ENCODE assay signal across 8 cellular contexts in the genomic region with DNA sequence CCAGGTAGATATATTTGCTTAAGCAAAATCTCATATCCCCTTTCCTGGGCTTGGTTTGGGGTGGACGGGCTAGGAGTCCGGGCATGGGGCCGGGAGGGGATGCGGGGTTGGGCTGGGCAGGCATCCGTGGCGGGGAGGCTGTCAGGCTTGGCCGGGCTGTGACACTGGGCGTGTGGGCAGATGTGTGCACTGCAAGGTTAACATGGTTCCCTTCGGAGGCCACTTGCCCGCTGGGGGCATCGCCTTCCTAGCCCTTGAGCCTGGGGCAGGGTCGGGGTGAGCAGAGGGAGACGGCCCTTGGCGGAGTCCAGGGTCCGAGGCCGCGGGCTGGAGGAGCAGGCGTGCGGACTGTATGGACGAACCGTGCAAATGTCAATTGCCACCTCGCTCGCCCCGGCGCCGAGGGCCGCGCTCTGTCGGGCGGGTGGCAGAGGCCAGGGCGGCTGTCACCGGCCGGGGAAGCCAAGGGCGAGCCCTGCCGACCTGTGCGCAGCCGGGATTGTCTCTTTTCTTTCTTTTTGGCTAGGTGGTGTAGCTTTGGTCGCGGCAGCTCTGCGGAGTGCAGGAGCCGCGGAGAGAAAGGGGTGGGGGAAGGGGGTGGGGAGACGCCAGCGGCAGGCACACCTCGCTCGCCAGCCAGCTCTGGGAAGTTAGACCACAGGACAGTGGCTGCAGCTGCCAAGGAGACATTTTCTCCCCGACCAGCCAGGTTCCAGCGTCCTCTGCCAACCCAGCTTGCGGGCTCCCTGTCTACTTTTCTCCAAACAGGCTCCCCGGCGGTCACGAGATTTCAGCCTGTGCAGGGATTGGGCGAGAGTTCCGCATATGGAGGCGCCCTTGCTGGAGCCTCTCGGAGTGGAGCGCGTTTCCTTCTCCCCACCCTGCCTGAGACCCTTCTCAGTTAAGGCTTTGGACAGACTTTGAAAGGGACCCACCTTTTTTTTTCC. TPM values are rescaled to one million over a fixed set of nuclear protein-coding genes. Genes with fewer than 3 reads are reported as not detected.
DNase-seq lines count a peak whose midpoint lies in the region; ATAC-seq and TF ChIP-seq lines count a peak whose summit lies in the region.

No MANE protein-coding gene starts in this region.

- peak; percentile 37 for ATAC-seq in GM21786 (IDR thresholded peaks at IDR 0.05; ENCODE audit: unreplicated experiment)
- ATAC-seq in foreskin keratinocyte = peak; percentile 56

- peak; percentile 76 for DNase-seq in EH (ENCODE audit: low read depth)
- DNase-seq in Kasumi-1 (lab: John Stamatoyannopoulos, UW) = peak; percentile 85
- DNase-seq in SIG-M5 treated with dmso at 0.1 percent for 504 hours (lab: John Stamatoyannopoulos, UW; ENCODE audit: unreplicated experiment) = peak; percentile 85
- DNase-seq in activated gamma-delta T cell treated with anti-CD3 and anti-CD28 coated beads, Interleukin-2, amount 50 U/mL, for 16 hours (ENCODE audit: low read depth) = peak; percentile 50
- DNase-seq in foreskin keratinocyte = peak; percentile 23 to 53
- DNase-seq in stromal cell of bone marrow (ENCODE audit: low read depth) = peak; percentile 53

- no peaks in the 10 kb centered on the region for H3K9me3 ChIP-seq in neuron (ENCODE audit: low read length)

- H3K27me3 ChIP-seq in foreskin keratinocyte = no peaks in the 10 kb centered on the region
- no peaks in the 10 kb centered on the region for H3K27me3 ChIP-seq in neuron (ENCODE audit: insufficient read depth, low read length)

- peaks cover 10% of the 10 kb centered on the region for H3K36me3 ChIP-seq in neuron (ENCODE audit: insufficient read depth, low read length)

- peak overlapping the region; percentile 54 for H3K27ac ChIP-seq in foreskin keratinocyte

- H2AFZ ChIP-seq in neuron (ENCODE audit: low read depth, low read length) = no peak overlapping the region

- peaks cover 4% of the 10 kb centered on the region for H3K4me1 ChIP-seq in foreskin keratinocyte
- H3K4me1 ChIP-seq in neuron (ENCODE audit: insufficient read depth, low read length) = peaks cover 13% of the 10 kb centered on the region

- peak overlapping the region; percentile 66 for H3K4me3 ChIP-seq in neuron (ENCODE audit: low read length)

- TF ChIP-seq CTCF in foreskin keratinocyte (conservative IDR thresholded peaks at IDR 0.05) = no peak

RNA-seq across cellular contexts. Expression of a gene that starts 1.3 kb away (rescaled TPM):
- 23.2 and 24.1 TPM in 2 replicates for total RNA-seq in foreskin keratinocyte
- polyA plus RNA-seq in foreskin keratinocyte = 9.3 and 10.4 TPM in 2 replicates

Comparison
In these comparisons a context has a peak if more than half of its experiments do, and no peak if none do; other contexts are left out.
1. Peak in every context shown above with its lines: DNase-seq, ATAC-seq, H3K4me3 ChIP-seq and H3K27ac ChIP-seq.